24 cellular contexts compared by ENCODE assay signal in the genomic region with DNA sequence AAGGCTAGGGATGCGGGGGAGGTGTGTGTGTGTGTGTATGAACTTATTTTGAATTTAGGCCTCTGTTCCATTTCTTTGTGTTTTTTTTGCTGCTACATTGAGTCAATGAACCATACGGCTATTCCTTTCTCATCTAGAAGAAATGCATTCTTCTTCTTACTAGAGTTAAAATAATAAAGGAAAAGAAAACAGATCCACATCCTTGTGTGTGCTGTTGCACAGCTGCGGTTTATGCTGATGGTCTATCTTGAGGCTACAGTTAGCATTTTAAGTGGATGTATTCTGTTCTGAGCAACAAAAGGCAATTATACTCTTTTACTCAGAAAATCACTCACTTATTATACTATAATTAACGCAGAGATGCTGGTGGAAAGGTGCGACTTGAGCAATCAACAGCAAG.
"Had no signal": no experiment of that assay in that cellular context is flagged by ENCODE, and none has a peak within 500 bp of the region (broad histone marks: within the 10 kb centered on the region; RNA-seq: fewer than 3 reads in every experiment).

No MANE protein-coding gene starts in this region.

- H3K4me3 Mint-ChIP-seq: activated CD4-positive, alpha-beta memory T cell treated with anti-CD3 and anti-CD28 coated beads for 36 hours; activated naive CD8-positive, alpha-beta T cell treated with anti-CD3 and anti-CD28 coated beads, Interleukin-2, amount 10 ng/mL, durations not matched to agents 7 days and 5 days; naive thymus-derived CD8-positive, alpha-beta T cell; stimulated activated naive B cell treated with anti-CD40 and anti-IgM and Interleukin-4, amounts not matched to agents 10 μg/mL and 1 μg/mL and 100 μg/mL, for 72 hours; T-helper 1 cell treated with Interleukin-12 subunit alpha and Interleukin-12 subunit beta and Interleukin-4 antibody, amounts not matched to agents 30 μg/mL and 1 μg/mL, for 36 hours had no signal

- H3K36me3 Mint-ChIP-seq: activated CD4-positive, alpha-beta memory T cell treated with anti-CD3 and anti-CD28 coated beads for 36 hours; activated naive CD8-positive, alpha-beta T cell treated with anti-CD3 and anti-CD28 coated beads, Interleukin-2, amount 10 ng/mL, durations not matched to agents 7 days and 5 days; naive thymus-derived CD8-positive, alpha-beta T cell; stimulated activated naive B cell treated with anti-CD40 and anti-IgM and Interleukin-4, amounts not matched to agents 10 μg/mL and 1 μg/mL and 100 μg/mL, for 72 hours had no signal

- H2AFZ ChIP-seq: parathyroid adenoma had no signal

- H3K79me2 ChIP-seq: parathyroid adenoma had no signal

- H3K4me1 ChIP-seq: body of pancreas, foreskin keratinocyte, left lung, parathyroid adenoma, upper lobe of left lung had no signal

- H3K27me3 ChIP-seq: body of pancreas, foreskin keratinocyte, left lung, upper lobe of left lung had no signal

- H3K4me3 ChIP-seq: body of pancreas, left lung, lung, thoracic aorta, upper lobe of left lung had no signal

- H3K27me3 Mint-ChIP-seq: activated CD4-positive, alpha-beta memory T cell treated with anti-CD3 and anti-CD28 coated beads for 36 hours; activated naive CD8-positive, alpha-beta T cell treated with anti-CD3 and anti-CD28 coated beads, Interleukin-2, amount 10 ng/mL, durations not matched to agents 7 days and 5 days; naive thymus-derived CD8-positive, alpha-beta T cell; stimulated activated naive B cell treated with anti-CD40 and anti-IgM and Interleukin-4, amounts not matched to agents 10 μg/mL and 1 μg/mL and 100 μg/mL, for 72 hours had no signal

- H3K27ac Mint-ChIP-seq: activated CD4-positive, alpha-beta memory T cell treated with anti-CD3 and anti-CD28 coated beads for 36 hours; activated naive CD8-positive, alpha-beta T cell treated with anti-CD3 and anti-CD28 coated beads, Interleukin-2, amount 10 ng/mL, durations not matched to agents 7 days and 5 days; naive thymus-derived CD8-positive, alpha-beta T cell; stimulated activated naive B cell treated with anti-CD40 and anti-IgM and Interleukin-4, amounts not matched to agents 10 μg/mL and 1 μg/mL and 100 μg/mL, for 72 hours; T-helper 1 cell treated with Interleukin-12 subunit alpha and Interleukin-12 subunit beta and Interleukin-4 antibody, amounts not matched to agents 30 μg/mL and 1 μg/mL, for 36 hours had no signal

- H3K9me3 ChIP-seq: body of pancreas, left lung, thoracic aorta, upper lobe of left lung had no signal

- H3K4me1 Mint-ChIP-seq: activated naive CD8-positive, alpha-beta T cell treated with anti-CD3 and anti-CD28 coated beads, Interleukin-2, amount 10 ng/mL, durations not matched to agents 7 days and 5 days; stimulated activated naive B cell treated with anti-CD40 and anti-IgM and Interleukin-4, amounts not matched to agents 10 μg/mL and 1 μg/mL and 100 μg/mL, for 72 hours had no signal

- H3K9me3 Mint-ChIP-seq: activated naive CD8-positive, alpha-beta T cell treated with anti-CD3 and anti-CD28 coated beads, Interleukin-2, amount 10 ng/mL, durations not matched to agents 7 days and 5 days had no signal

- H3K36me3 ChIP-seq: left lung, thoracic aorta, upper lobe of left lung had no signal

- DNase-seq: activated CD4-positive, alpha-beta memory T cell treated with anti-CD3 and anti-CD28 coated beads for 36 hours; activated CD4-positive, alpha-beta T cell treated with anti-CD3 and anti-CD28 coated beads for 4 hours; activated CD4-positive, CD25-positive, alpha-beta regulatory T cell; activated naive CD4-positive, alpha-beta T cell treated with Interleukin-2 at 50 U/mL for 16 hours; activated naive CD8-positive, alpha-beta T cell treated with anti-CD3 and anti-CD28 coated beads, Interleukin-2, amount 10 ng/mL, durations not matched to agents 7 days and 5 days; activated T-cell treated with anti-CD3 and anti-CD28 coated beads, Interleukin-2, amount 50 U/mL, for 48 hours; amniotic stem cell; body of pancreas; caudate nucleus; effector memory CD4-positive, alpha-beta T cell; foreskin keratinocyte; kidney; left lung; naive thymus-derived CD8-positive, alpha-beta T cell; small intestine; stimulated activated CD4-positive, alpha-beta T cell treated with anti-CD3 and anti-CD28 coated beads, Interleukin-2, amount 100 ng/mL, for 48 hours; stimulated activated CD8-positive, alpha-beta memory T cell treated with anti-CD3 and anti-CD28 coated beads, Interleukin-4, amount 100 ng/mL, for 48 hours; stimulated activated naive B cell treated with anti-CD40 and anti-IgM and Interleukin-4, amounts not matched to agents 10 μg/mL and 1 μg/mL and 100 μg/mL, for 72 hours; T1000; upper lobe of left lung had no signal

- H3K27ac ChIP-seq: body of pancreas, foreskin keratinocyte, left lung, parathyroid adenoma, thoracic aorta, upper lobe of left lung had no signal

- H3K9ac ChIP-seq: parathyroid adenoma had no signal
